18 cellular contexts compared by ENCODE assay signal in the genomic region with DNA sequence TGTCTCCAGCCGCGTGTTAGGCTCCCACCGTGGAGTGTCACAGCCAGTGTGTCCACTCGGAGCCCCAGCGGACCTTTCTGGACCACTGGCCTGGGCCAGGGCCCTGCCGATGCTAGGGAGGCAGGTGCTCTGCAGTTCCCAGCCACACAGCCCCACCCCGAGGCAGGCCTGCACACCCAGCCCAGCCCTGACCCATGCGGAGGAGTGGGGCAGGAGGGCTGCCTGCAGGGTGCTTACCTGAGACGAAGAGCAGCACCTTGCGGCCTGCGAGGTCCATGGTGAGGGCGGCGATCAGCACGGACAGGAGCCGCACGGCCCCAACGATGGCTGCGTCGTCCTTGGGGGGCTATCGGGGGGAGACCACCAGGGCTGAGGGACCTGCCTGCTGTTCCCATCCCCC. TPM values are rescaled to one million over a fixed set of nuclear protein-coding genes. Genes with fewer than 3 reads are reported as not detected.
DNase-seq lines count a peak whose midpoint lies in the region; FAIRE-seq and TF ChIP-seq lines count a peak whose summit lies in the region.
"Had no signal": no experiment of that assay in that cellular context is flagged by ENCODE, and none has a peak within 500 bp of the region (broad histone marks: within the 10 kb centered on the region; RNA-seq: fewer than 3 reads in every experiment).

No MANE protein-coding gene starts in this region.

- no peaks in the 10 kb centered on the region for H3K27me3 ChIP-seq in Loucy (ENCODE audit: insufficient read depth, low read length, poor library complexity, severe bottlenecking)
- no peaks in the 10 kb centered on the region for H3K27me3 ChIP-seq in hepatocyte

- peak overlapping the region; percentile 57 for H3K9ac ChIP-seq in Loucy (ENCODE audit: low read depth, low read length, poor library complexity, severe bottlenecking)
- no peak overlapping the region for H3K9ac ChIP-seq in kidney (ENCODE audit: low read length in 2 of 2)

- 91% methylated on average over 20 of the region's 20 CpGs for WGBS in hepatocyte (ENCODE audit: low lambda C conversion rate, missing lambda C conversion rate)

- H4K20me1 ChIP-seq in Loucy (ENCODE audit: insufficient read depth, low read length, poor library complexity, severe bottlenecking) (no peaks in the 10 kb centered on the region), hepatocyte (ENCODE audit: insufficient read depth, poor library complexity, severe bottlenecking) (no peaks in the 10 kb centered on the region)

- no peaks in the 10 kb centered on the region for H3K36me3 ChIP-seq in Loucy (ENCODE audit: insufficient read depth, low read length)
- peaks cover 0 to 2% of the 10 kb centered on the region in 2 donors for H3K36me3 ChIP-seq in kidney (ENCODE audit: control insufficient read depth in 1 of 2, insufficient read depth in 2 of 2, low read length in 2 of 2)
- H3K36me3 ChIP-seq in hepatocyte (replicated peaks; ENCODE audit: insufficient read depth, low read depth): no peaks in the 10 kb centered on the region

- peaks cover 34% of the 10 kb centered on the region for H3K79me2 ChIP-seq in Loucy (ENCODE audit: insufficient read depth, low read length)
- H3K79me2 ChIP-seq in hepatocyte: no peaks in the 10 kb centered on the region

- H3K4me3 ChIP-seq in Loucy (ENCODE audit: low read length, poor library complexity, severe bottlenecking) (peak overlapping the region; percentile 52), kidney (ENCODE audit: low read length in 2 of 2) (no peak overlapping the region), hepatocyte (no peak overlapping the region)
- H3K4me3 ChIP-seq: SK-N-MC had no signal

- peaks cover 12% of the 10 kb centered on the region for H3F3A ChIP-seq in Loucy (ENCODE audit: low read depth)

- H3K4me1 ChIP-seq in Loucy (ENCODE audit: insufficient read depth, low read length, poor library complexity, severe bottlenecking) (peaks cover 56% of the 10 kb centered on the region), kidney (ENCODE audit: control insufficient read depth in 1 of 2, insufficient read depth in 1 of 2, low read depth in 1 of 2, low read length in 2 of 2) (peaks cover 0 to 3% of the 10 kb centered on the region in 2 donors), hepatocyte (ENCODE audit: insufficient read depth) (no peaks in the 10 kb centered on the region)

- no peak for FAIRE-seq in kidney (lab: Jason Lieb, UNC)
- FAIRE-seq: G401.6, H54 had no signal

- H2AFZ ChIP-seq in Loucy (ENCODE audit: low read length): no peak overlapping the region
- no peak overlapping the region for H2AFZ ChIP-seq in hepatocyte

- peak overlapping the region; percentile 97 for H3K4me2 ChIP-seq in Loucy (ENCODE audit: low read depth, low read length, poor library complexity, severe bottlenecking)
- H3K4me2 ChIP-seq in hepatocyte: no peak overlapping the region

- no peak overlapping the region for H3K27ac ChIP-seq in kidney (ENCODE audit: low read depth in 2 of 2, low read length in 2 of 2)
- no peak overlapping the region for H3K27ac ChIP-seq in hepatocyte
- H3K27ac ChIP-seq: SK-N-MC had no signal

- intact Hi-C loops in kidney (cut with DNase I): no loop called here

- no peaks in the 10 kb centered on the region for H3K9me2 ChIP-seq in Loucy (replicated peaks; ENCODE audit: low read depth, low read length)
- no peaks in the 10 kb centered on the region for H3K9me2 ChIP-seq in hepatocyte (replicated peaks; ENCODE audit: insufficient read depth)

- TF ChIP-seq CTCF in Loucy (conservative IDR thresholded peaks at IDR 0.05; ENCODE audit: low read length): no peak
- no peak for TF ChIP-seq CTCF in kidney (IDR thresholded peaks at IDR 0.05; ENCODE audit: borderline replicate concordance, extremely low read depth, insufficient read depth)
- no peak for TF ChIP-seq CTCF in hepatocyte (IDR thresholded peaks at IDR 0.05; ENCODE audit: poor library complexity)

- DNase-seq in kidney: peak; percentile 74
- no peak for DNase-seq in HCEC 1CT
- DNase-seq in hepatocyte (ENCODE audit: low spot score): no peak
- DNase-seq: ACHN, COR-L47, HFFc6, NCI-H1417 treated with DMSO at 0.1 percent for 48 hours, NCI-H187 treated with DMSO at 0.1 percent for 48 hours, NCI-H226, NCI-H524, NCI-H82, SHP77 had no signal

- H3K9me3 ChIP-seq in Loucy (ENCODE audit: insufficient read depth, low read depth, low read length): no peaks in the 10 kb centered on the region
- H3K9me3 ChIP-seq in kidney (ENCODE audit: control insufficient read depth in 1 of 2, low read length in 2 of 2): no peaks in the 10 kb centered on the region
- no peaks in the 10 kb centered on the region for H3K9me3 ChIP-seq in hepatocyte (ENCODE audit: low read depth)

RNA-seq across cellular contexts. Expression of a gene that starts 5.2 kb away (rescaled TPM):
- total RNA-seq in kidney (5.8 TPM), hepatocyte (5.7 and 7.3 TPM in 2 replicates)
- polyA plus RNA-seq in kidney (ENCODE audit: insufficient read depth, low read depth, low replicate concordance) (2.5 TPM), hepatocyte (10.6 and 14.8 TPM in 2 replicates)

RNA-seq across cellular contexts. Expression of a gene that starts 14.0 kb away (rescaled TPM):
- 37.3 TPM for total RNA-seq in kidney
- polyA plus RNA-seq in kidney (ENCODE audit: insufficient read depth, low read depth, low replicate concordance): 37.8 TPM
- total RNA-seq in hepatocyte: 31.5 and 37.8 TPM in 2 replicates
- 49.2 and 50.4 TPM in 2 replicates for polyA plus RNA-seq in hepatocyte

RNA-seq across cellular contexts. Expression of a gene that starts 51.0 kb away (rescaled TPM):
- total RNA-seq in kidney (not detected), hepatocyte (not detected in 2 replicates)
- polyA plus RNA-seq in kidney (ENCODE audit: insufficient read depth, low read depth, low replicate concordance) (not detected), hepatocyte (0.91 and 1.3 TPM in 2 replicates)
- total RNA-seq: CD4-positive, CD25-positive, alpha-beta regulatory T cell; HFFc6; M059J had no signal
- polyA plus RNA-seq: CD4-positive, CD25-positive, alpha-beta regulatory T cell had no signal

RNA-seq across cellular contexts. Expression of a gene that starts 51.6 kb away (rescaled TPM):
- total RNA-seq in kidney (3.1 TPM), hepatocyte (1.5 and 6.8 TPM in 2 replicates)
- polyA plus RNA-seq in kidney (ENCODE audit: insufficient read depth, low read depth, low replicate concordance) (3.6 TPM), hepatocyte (6.5 and 11.4 TPM in 2 replicates)

RNA-seq across cellular contexts. Expression of a gene that starts 55.9 kb away (rescaled TPM):
- 17.5 TPM for total RNA-seq in kidney
- 18.6 TPM for polyA plus RNA-seq in kidney (ENCODE audit: insufficient read depth, low read depth, low replicate concordance)
- 16.6 and 19.4 TPM in 2 replicates for total RNA-seq in hepatocyte
- polyA plus RNA-seq in hepatocyte: 17.2 and 18.0 TPM in 2 replicates
